ENCODE assay signal across 16 cellular contexts in the genomic region with DNA sequence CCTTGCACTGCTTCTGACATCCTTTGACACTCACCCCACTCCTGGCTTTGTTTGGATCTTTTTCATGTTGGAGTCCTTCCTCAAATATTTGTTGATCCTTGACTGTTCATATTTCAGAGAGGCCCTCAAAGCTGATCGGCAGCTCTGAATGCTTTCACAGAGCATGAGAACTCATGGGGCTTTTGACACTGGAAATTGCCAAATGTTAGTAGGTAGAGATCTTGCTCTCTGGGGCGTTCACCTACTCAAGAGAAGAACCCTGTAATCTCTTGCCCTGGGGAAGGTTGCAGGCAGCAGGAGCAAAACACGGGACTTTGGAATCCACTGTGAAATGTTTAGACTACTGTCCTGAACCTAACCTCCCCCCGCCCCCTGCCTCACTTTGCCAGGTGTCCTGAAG.
"Had no signal": no experiment of that assay in that cellular context is flagged by ENCODE, and none has a peak within 500 bp of the region (broad histone marks: within the 10 kb centered on the region; RNA-seq: fewer than 3 reads in every experiment).

No MANE protein-coding gene starts in this region.

- H3K27ac ChIP-seq: esophagus squamous epithelium, neutrophil, sigmoid colon, skin epidermis, stomach, thoracic aorta, transverse colon had no signal

- ATAC-seq: effector memory CD8-positive, alpha-beta T cell; left cardiac atrium; naive thymus-derived CD4-positive, alpha-beta T cell had no signal

- H3K36me3 ChIP-seq: esophagus squamous epithelium, neutrophil, sigmoid colon, stomach, thoracic aorta, transverse colon had no signal

- H3K9me3 ChIP-seq: esophagus squamous epithelium, neutrophil, sigmoid colon, stomach, thoracic aorta, transverse colon had no signal

- H3K4me3 ChIP-seq: esophagus squamous epithelium, sigmoid colon, skin epidermis, stomach, thoracic aorta, transverse colon had no signal

- DNase-seq: effector memory CD8-positive, alpha-beta T cell; esophagus squamous epithelium; foreskin fibroblast; kidney; left cardiac atrium; mammary epithelial cell; naive thymus-derived CD4-positive, alpha-beta T cell; sigmoid colon; stimulated activated CD4-positive, alpha-beta T cell treated with anti-CD3 and anti-CD28 coated beads, Interleukin-12 subunit alpha, Interleukin-12 subunit beta, amount 100 ng/mL, for 4 hours; stimulated activated naive CD4-positive, alpha-beta T cell; substantia nigra had no signal

- H3K4me1 ChIP-seq: sigmoid colon had no signal
